29 cellular contexts compared by ENCODE assay signal in genomic region chr3:29370021-29370420, GRCh38.
"Had no signal": no experiment of that assay in that cellular context is flagged by ENCODE, and none has a peak within 500 bp of the region (broad histone marks: within the 10 kb centered on the region; RNA-seq: fewer than 3 reads in every experiment).

No MANE protein-coding gene starts in this region.

- H3K4me2 ChIP-seq: SK-N-SH had no signal

- H3K27ac Mint-ChIP-seq: activated CD4-positive, alpha-beta T cell treated with anti-CD3 and anti-CD28 coated beads, Interleukin-2, amount 10 ng/mL, durations not matched to agents 24 days and 14 days; activated CD8-positive, alpha-beta T cell treated with anti-CD3 and anti-CD28 coated beads for 36 hours; activated naive CD4-positive, alpha-beta T cell treated with anti-CD3 and anti-CD28 coated beads for 36 hours; activated naive CD4-positive, alpha-beta T cell treated with anti-CD3 and anti-CD28 coated beads, Interleukin-2, amount 50 U/mL, for 72 hours; activated T-helper 1 cell treated with anti-CD3 and anti-CD28 coated beads, Interleukin-12 subunit alpha, Interleukin-12 subunit beta, Interleukin-2, Interleukin-4 antibody, amounts not matched to agents 30 ng/mL and 10 ng/mL and 1 ng/mL, durations not matched to agents 14 hours and 24 hours and 36 hours; brain; T-helper 1 cell treated with Interleukin-12 subunit alpha and Interleukin-12 subunit beta and Interleukin-4 antibody, amounts not matched to agents 30 μg/mL and 1 μg/mL, for 36 hours; T-helper 2 cell treated with Interferon-gamma antibody and Interleukin-4, amounts not matched to agents 5 μg/mL and 100 μg/mL, for 36 hours had no signal

- H3K27ac ChIP-seq: adrenal gland, SJSA1 had no signal

- H3K36me3 ChIP-seq: adrenal gland had no signal

- ATAC-seq: activated CD8-positive, alpha-beta T cell treated with anti-CD3 and anti-CD28 coated beads for 36 hours; activated naive CD4-positive, alpha-beta T cell treated with anti-CD3 and anti-CD28 coated beads, Interleukin-2, amount 50 U/mL, for 72 hours; activated T-cell treated with anti-CD3 and anti-CD28 coated beads, Interleukin-2, amount 50 U/mL, for 4 hours; Panc1 had no signal

- H3K36me3 Mint-ChIP-seq: activated naive CD4-positive, alpha-beta T cell treated with anti-CD3 and anti-CD28 coated beads, Interleukin-2, amount 50 U/mL, for 72 hours had no signal

- H3K27me3 ChIP-seq: adrenal gland, SJSA1 had no signal

- H3K4me3 Mint-ChIP-seq: activated CD4-positive, alpha-beta T cell treated with anti-CD3 and anti-CD28 coated beads, Interleukin-2, amount 10 ng/mL, durations not matched to agents 24 days and 14 days; activated CD8-positive, alpha-beta T cell treated with anti-CD3 and anti-CD28 coated beads for 36 hours; activated naive CD4-positive, alpha-beta T cell treated with anti-CD3 and anti-CD28 coated beads for 36 hours; activated T-cell treated with anti-CD3 and anti-CD28 coated beads, Interleukin-2, amount 50 U/mL, for 4 hours; activated T-helper 1 cell treated with anti-CD3 and anti-CD28 coated beads, Interleukin-12 subunit alpha, Interleukin-12 subunit beta, Interleukin-2, Interleukin-4 antibody, amounts not matched to agents 30 ng/mL and 10 ng/mL and 1 ng/mL, durations not matched to agents 14 hours and 24 hours and 36 hours; brain; T-helper 1 cell treated with Interleukin-12 subunit alpha and Interleukin-12 subunit beta and Interleukin-4 antibody, amounts not matched to agents 30 μg/mL and 1 μg/mL, for 36 hours; T-helper 2 cell treated with Interferon-gamma antibody and Interleukin-4, amounts not matched to agents 5 μg/mL and 100 μg/mL, for 36 hours had no signal

- H3K27me3 Mint-ChIP-seq: brain had no signal

- H3K4me1 ChIP-seq: SJSA1 had no signal

- H3K4me3 ChIP-seq: adrenal gland, SJSA1 had no signal

- DNase-seq: activated CD4-positive, alpha-beta T cell treated with anti-CD3 and anti-CD28 coated beads, Interleukin-2, amount 10 ng/mL, durations not matched to agents 24 days and 14 days; activated CD4-positive, alpha-beta T cell treated with anti-CD3 and anti-CD28 coated beads, Interleukin-2, amount 50 U/mL, for 4 hours; activated CD8-positive, alpha-beta T cell treated with anti-CD3 and anti-CD28 coated beads for 36 hours; activated gamma-delta T cell treated with Interleukin-2 at 50 U/mL for 16 hours; activated naive CD4-positive, alpha-beta T cell treated with anti-CD3 and anti-CD28 coated beads for 36 hours; activated T-cell treated with anti-CD3 and anti-CD28 coated beads, Interleukin-2, amount 50 U/mL, for 4 hours; adrenal gland; central memory CD4-positive, alpha-beta T cell; Kasumi-1; KG1; MM.1S; MV-4-11; NCI-H1092; NCI-H1436 treated with DMSO at 0.1 percent for 48 hours; NCI-H1694 treated with DMSO at 0.1 percent for 48 hours; NCI-H2029; NCI-H510A; NCI-H526; NCI-H748 treated with DMSO at 0.1 percent for 48 hours; SHP77; SK-N-SH had no signal

- FAIRE-seq: TTC549 had no signal

- H3K9ac ChIP-seq: SK-N-SH had no signal

- H3K9me2 ChIP-seq: SK-N-SH had no signal

- H3K9me3 ChIP-seq: adrenal gland, SJSA1, SK-N-SH had no signal

- H3K9me3 Mint-ChIP-seq: activated naive CD4-positive, alpha-beta T cell treated with anti-CD3 and anti-CD28 coated beads for 36 hours; activated naive CD4-positive, alpha-beta T cell treated with anti-CD3 and anti-CD28 coated beads, Interleukin-2, amount 50 U/mL, for 72 hours; activated T-cell treated with anti-CD3 and anti-CD28 coated beads, Interleukin-2, amount 50 U/mL, for 4 hours; activated T-helper 1 cell treated with anti-CD3 and anti-CD28 coated beads, Interleukin-12 subunit alpha, Interleukin-12 subunit beta, Interleukin-2, Interleukin-4 antibody, amounts not matched to agents 30 ng/mL and 10 ng/mL and 1 ng/mL, durations not matched to agents 14 hours and 24 hours and 36 hours; T-helper 1 cell treated with Interleukin-12 subunit alpha and Interleukin-12 subunit beta and Interleukin-4 antibody, amounts not matched to agents 30 μg/mL and 1 μg/mL, for 36 hours; T-helper 2 cell treated with Interferon-gamma antibody and Interleukin-4, amounts not matched to agents 5 μg/mL and 100 μg/mL, for 36 hours had no signal
